In genomic region chr17:47685556-47686275, GRCh38 we compare ENCODE assay signal across 1 cellular context.
TF ChIP-seq lines count a peak whose summit lies in the region.

No MANE protein-coding gene starts in this region.

TF ChIP-seq in HepG2, 621 proteins besides CTCF, POLR2A, EP300 and RAD21:
- TF ChIP-seq ZNF543 (CRISPR knock-in tag; IDR thresholded peaks at IDR 0.05) (no peak), ZNF17 (CRISPR knock-in tag; IDR thresholded peaks at IDR 0.05) (no peak), NONO (IDR thresholded peaks at IDR 0.05) (no peak), NONO (CRISPR knock-in tag; conservative IDR thresholded peaks at IDR 0.05) (no peak), POLR2G (IDR thresholded peaks at IDR 0.05; ENCODE audit: low read depth, low read length) (0 out of 2 replicates have a peak, but pooled peaks have one; percentile 14), ZNF577 (CRISPR knock-in tag; IDR thresholded peaks at IDR 0.05; ENCODE audit: borderline replicate concordance, low read depth) (no peak)
